1 cellular context compared by ENCODE assay signal in genomic region chr3:96319176-96319575, GRCh38.
TF ChIP-seq lines count a peak whose summit lies in the region.

No MANE protein-coding gene starts in this region.

TF ChIP-seq in H1, 55 proteins besides CTCF, POLR2A, EP300 and RAD21 (continued from another document):
- TF ChIP-seq KDM1A (IDR thresholded peaks at IDR 0.05; ENCODE audit: borderline replicate concordance, low read length) (no peak), CTBP2 (IDR thresholded peaks at IDR 0.05; ENCODE audit: borderline replicate concordance, insufficient read depth, insufficient read length, low read length) (no peak)
